In genomic region chr19:32404939-32405430, GRCh38 we compare ENCODE assay signal across 8 cellular contexts. TPM values are rescaled to one million over a fixed set of nuclear protein-coding genes. Genes with fewer than 3 reads are reported as not detected.
DNase-seq lines count a peak whose midpoint lies in the region; ATAC-seq and TF ChIP-seq lines count a peak whose summit lies in the region.

No MANE protein-coding gene starts in this region.

- H3K9ac ChIP-seq in SK-N-SH: peak overlapping the region; percentile 97

- intact Hi-C loops in A673 (cut with micrococcal nuclease; ENCODE audit: unreplicated experiment): no loop called here

- TF ChIP-seq EP300 in SK-N-SH (IDR thresholded peaks at IDR 0.05; ENCODE audit: borderline replicate concordance in 1 of 2, low read depth in 1 of 2, low read length in 1 of 2): no peak

- H3K36me3 ChIP-seq in A673 (ENCODE audit: insufficient read depth, low read length, poor library complexity, severe bottlenecking) (peaks cover 17% of the 10 kb centered on the region), SK-N-SH (replicated peaks in 1 of 2; ENCODE audit: control insufficient read depth in 1 of 2, insufficient read depth in 2 of 2, low read length in 1 of 2) (peaks cover 19 to 20% of the 10 kb centered on the region in 2 experiments), thymus (ENCODE audit: control insufficient read depth, insufficient read depth) (peaks cover 5% of the 10 kb centered on the region)
- H3K36me3 ChIP-seq in effector memory CD4-positive, alpha-beta T cell (ENCODE audit: control insufficient read depth, insufficient read depth, low read length): no peaks in the 10 kb centered on the region

- peak overlapping the region; percentile 88 for H3K4me3 ChIP-seq in A673 (ENCODE audit: low read depth, low read length, poor library complexity, severe bottlenecking)
- H3K4me3 ChIP-seq in GM08714 (ENCODE audit: low read length): peak overlapping the region; percentile 88
- H3K4me3 ChIP-seq in SK-N-SH (ENCODE audit: low read depth in 2 of 2, low read length in 1 of 2): peak overlapping the region; percentile 66 to 90
- peak overlapping the region; percentile 84 for H3K4me3 ChIP-seq in effector memory CD4-positive, alpha-beta T cell (ENCODE audit: insufficient read depth, low read depth, low read length, poor library complexity, severe bottlenecking)
- peak overlapping the region; percentile 93 for H3K4me3 ChIP-seq in thymus (ENCODE audit: low read length)

- no peaks in the 10 kb centered on the region for H3F3A ChIP-seq in SK-N-SH (replicated peaks; ENCODE audit: insufficient read depth)

- CTCF ChIA-PET in A673 (lab: Charles Lee) (no interaction called here), SK-N-SH (lab: Yijun Ruan, JAX) (interaction anchor here (0.8 to 1.5 kb wide), 5 partner anchors 27 to 1739 kb away, joined by 3 to 5 read pairs (median 3); no protein-coding TSS in a partner anchor)

- H3K4me2 ChIP-seq in SK-N-SH: peak overlapping the region; percentile 97

- no peaks in the 10 kb centered on the region for H3K9me2 ChIP-seq in SK-N-SH

- H4K20me1 ChIP-seq in SK-N-SH (ENCODE audit: insufficient read depth): no peaks in the 10 kb centered on the region

- DNase-seq in A673 (ENCODE audit: low spot score) (peak; percentile 14), SK-N-SH (no peak), medulla oblongata (ENCODE audit: extremely low spot score) (peak; percentile 45)
- peak in 1 of 3 donors; percentile 2 for DNase-seq in effector memory CD4-positive, alpha-beta T cell

- POLR2A ChIA-PET in A673 (lab: Charles Lee; ENCODE audit: low non-redundant PET) (interaction anchor here (0.7 kb wide), 1 partner anchor 772 kb away, joined by 3 read pairs; no protein-coding TSS in a partner anchor), SK-N-SH (lab: Yijun Ruan, JAX) (interaction anchor here (0.6 to 1.5 kb wide), 8 partner anchors 9 to 991 kb away, joined by 3 to 9 read pairs (median 4); partner anchors contain the start of genes PDCD5 and ZNF507)

- TSS peak; percentile 81 for BruUV-seq in A673 (replicated peaks; lab: Mats Ljungman, UMichigan)

- H3K27ac ChIP-seq in A673 (ENCODE audit: low read depth, low read length, poor library complexity, severe bottlenecking): peak overlapping the region; percentile 97
- H3K27ac ChIP-seq in SK-N-SH (ENCODE audit: low read depth in 2 of 2, low read length in 1 of 2): peak overlapping the region; percentile 93 to 94
- peak overlapping the region; percentile 78 for H3K27ac ChIP-seq in effector memory CD4-positive, alpha-beta T cell (ENCODE audit: insufficient read depth, low read length, poor library complexity, severe bottlenecking)
- peak overlapping the region; percentile 92 for H3K27ac ChIP-seq in thymus (ENCODE audit: low read depth)

- peaks cover 22% of the 10 kb centered on the region for H3K4me1 ChIP-seq in A673 (ENCODE audit: insufficient read depth, low read length, poor library complexity, severe bottlenecking)
- peaks cover 14 to 19% of the 10 kb centered on the region in 2 experiments for H3K4me1 ChIP-seq in SK-N-SH (ENCODE audit: control insufficient read depth in 1 of 2, insufficient read depth in 2 of 2, low read depth in 1 of 2, low read length in 1 of 2)
- no peaks in the 10 kb centered on the region for H3K4me1 ChIP-seq in effector memory CD4-positive, alpha-beta T cell (ENCODE audit: control insufficient read depth, insufficient read depth, low read length, poor library complexity, severe bottlenecking)
- H3K4me1 ChIP-seq in thymus (ENCODE audit: control insufficient read depth, insufficient read depth, low read length): peaks cover 5% of the 10 kb centered on the region

- peak overlapping the region; percentile 64; the same call in 1 of the 2 replicates for H2AFZ ChIP-seq in SK-N-SH (ENCODE audit: low read depth)

- H3K9me3 ChIP-seq in A673 (ENCODE audit: low read depth, low read length, poor library complexity, severe bottlenecking) (no peaks in the 10 kb centered on the region), SK-N-SH (no peaks in the 10 kb centered on the region), thymus (ENCODE audit: control insufficient read depth) (no peaks in the 10 kb centered on the region)
- H3K9me3 ChIP-seq in effector memory CD4-positive, alpha-beta T cell (ENCODE audit: control insufficient read depth, low read length): no peaks in the 10 kb centered on the region

- no peak for TF ChIP-seq CTCF in A673 (conservative IDR thresholded peaks at IDR 0.05; ENCODE audit: low read depth, low read length)
- no peak for TF ChIP-seq CTCF in SK-N-SH (IDR thresholded peaks at IDR 0.05)

- TF ChIP-seq RAD21 in SK-N-SH (IDR thresholded peaks at IDR 0.05; ENCODE audit: low read length): no peak

- 2% methylated on average over 12 of the region's 36 CpGs for WGBS in SK-N-SH (ENCODE audit: low lambda C conversion rate)
- WGBS in thymus: 2% methylated on average over 36 of the region's 36 CpGs

- peak; percentile 8 for ATAC-seq in HG03135 (IDR thresholded peaks at IDR 0.05; ENCODE audit: unreplicated experiment)
- ATAC-seq in HG02623 (IDR thresholded peaks at IDR 0.05; ENCODE audit: unreplicated experiment): no peak

- H3K27me3 ChIP-seq in A673 (replicated peaks; ENCODE audit: insufficient read depth, low read depth, low read length, poor library complexity) (no peaks in the 10 kb centered on the region), SK-N-SH (ENCODE audit: insufficient read depth) (no peaks in the 10 kb centered on the region), thymus (ENCODE audit: control insufficient read depth, insufficient read depth) (no peaks in the 10 kb centered on the region)
- H3K27me3 ChIP-seq in effector memory CD4-positive, alpha-beta T cell (replicated peaks; ENCODE audit: control insufficient read depth, insufficient read depth, low read length, poor library complexity, severe bottlenecking): no peaks in the 10 kb centered on the region

- H3K79me2 ChIP-seq in SK-N-SH (ENCODE audit: insufficient read depth): peaks cover 45% of the 10 kb centered on the region

TF ChIP-seq in SK-N-SH, 30 proteins besides CTCF, POLR2A, EP300 and RAD21:
- no peak for TF ChIP-seq REST (IDR thresholded peaks at IDR 0.05; ENCODE audit: low read depth, low read length)
- peak; percentile 24; the same call in 1 of the 2 replicates for TF ChIP-seq NRF1 (IDR thresholded peaks at IDR 0.05; ENCODE audit: low read depth, low read length)

RNA-seq across cellular contexts. Expression of gene DPY19L3, which starts 0.6 kb away (rescaled TPM):
- total RNA-seq in A673 (2021): 62.7 and 70.5 TPM in 2 replicates
- polyA plus RNA-seq in SK-N-SH (2012; rRNA removed): 23.3 and 25.2 TPM in 2 replicates
- 10.2 and 15.5 TPM in 2 replicates for polyA plus RNA-seq in SK-N-SH (2012; cell fraction: cytosol; rRNA removed)
- polyA plus RNA-seq in SK-N-SH (2012; cell fraction: nucleus; rRNA removed): 98.0 and 110 TPM in 2 replicates
- 11.9 TPM for polyA plus RNA-seq in thymus

RNA-seq across cellular contexts. Expression of gene ZNF507, which starts 59.6 kb away (rescaled TPM):
- 35.0 and 36.1 TPM in 2 replicates for total RNA-seq in A673 (2021)
- polyA plus RNA-seq in SK-N-SH (2012; rRNA removed) (6.8 and 9.1 TPM in 2 replicates), thymus (8.3 TPM)
- polyA plus RNA-seq in SK-N-SH (2012; cell fraction: cytosol; rRNA removed): 7.8 and 8.8 TPM in 2 replicates
- 6.3 and 12.5 TPM in 2 replicates for polyA plus RNA-seq in SK-N-SH (2012; cell fraction: nucleus; rRNA removed)
